ENCODE assay signal across 8 cellular contexts in genomic region chr5:113330533-113331200, GRCh38.
A peak's percentile ranks its signal among the peaks of the same experiment; 100 is the strongest.
DNase-seq lines count a peak whose midpoint lies in the region; ATAC-seq and TF ChIP-seq lines count a peak whose summit lies in the region.

No MANE protein-coding gene starts in this region.

- in situ Hi-C loops in IMR-90 (cut with MboI; ENCODE audit: low sequenced_read_pairs), result no loop called here

- no peak overlapping the region for H4K5ac ChIP-seq in IMR-90 (ENCODE audit: low read depth, low read length)

- intact Hi-C loops in IMR-90 (cut with micrococcal nuclease), result loop anchor here (1.0 kb wide), 1 partner anchor 334 kb away; no protein-coding TSS in a partner anchor

- no peak overlapping the region for H3K14ac ChIP-seq in IMR-90 (replicated peaks; ENCODE audit: low read depth, low read length)

- H2BK120ac ChIP-seq in IMR-90 (ENCODE audit: low read depth, low read length), result no peak overlapping the region

- no peak overlapping the region for H2BK5ac ChIP-seq in IMR-90 (ENCODE audit: low read depth, low read length, poor library complexity, severe bottlenecking)

- H3K4me1 ChIP-seq in IMR-90 (ENCODE audit: control insufficient read depth, insufficient read depth, low read length), result peaks cover 6% of the 10 kb centered on the region

- no peak overlapping the region for H3K9ac ChIP-seq in IMR-90 (ENCODE audit: low read depth, low read length)

- DNase-seq in D341Med (ENCODE audit: low spot score) (peak; percentile 49), IMR-90 (peak; percentile 60), SKM-1 (lab: John Stamatoyannopoulos, UW; ENCODE audit: unreplicated experiment) (peak; percentile 17), fibroblast of the aortic adventitia (ENCODE audit: low read depth) (peak; percentile 61), retina (peak; percentile 47), coronary artery (ENCODE audit: low spot score) (no peak)

- TF ChIP-seq POLR2A in IMR-90 (IDR thresholded peaks at IDR 0.05; ENCODE audit: low read depth, low read length), result no peak

- no peak overlapping the region for H2AFZ ChIP-seq in IMR-90 (replicated peaks; ENCODE audit: low read length, poor library complexity)

- no peaks in the 10 kb centered on the region for H3K79me1 ChIP-seq in IMR-90 (ENCODE audit: low read depth in 1 of 2, low read length in 2 of 2)

- peak overlapping the region; percentile 25; the same call in 1 of the 2 replicates for H3K4me2 ChIP-seq in IMR-90 (ENCODE audit: low read depth, low read length)

- peak; percentile 73 for TF ChIP-seq RAD21 in IMR-90 (IDR thresholded peaks at IDR 0.05; ENCODE audit: low read length)

- H2BK15ac ChIP-seq in IMR-90 (ENCODE audit: low read depth, low read length), result 0 out of 3 replicates have a peak overlapping the region, but pooled peaks have one; percentile 45

- WGBS in IMR-90 (ENCODE audit: extremely low coverage in 2 of 2, insufficient read length in 1 of 2), 2 experiments, result 17% methylated on average over 1 of the region's 4 CpGs; no CpG with 5 or more reads in 1 of the 2 experiments

- no peak overlapping the region for H2AK9ac ChIP-seq in IMR-90 (replicated peaks; ENCODE audit: low read depth, low read length, poor library complexity)

- no peaks in the 10 kb centered on the region; the same call in 1 of the 2 replicates for H3K36me3 ChIP-seq in IMR-90 (ENCODE audit: control insufficient read depth, insufficient read depth, low read length)

- H3K27me3 ChIP-seq in IMR-90 (ENCODE audit: control insufficient read depth, insufficient read depth, low read length), result no peaks in the 10 kb centered on the region

- POLR2A ChIA-PET in IMR-90 (lab: Charles Lee; ENCODE audit: unreplicated experiment), result no interaction called here

- peak overlapping the region in 1 of 2 experiments; percentile 7; a peak in 1 of 4 replicates for H4K8ac ChIP-seq in IMR-90 (ENCODE audit: low read depth in 2 of 2, low read length in 2 of 2)

- H3K9me1 ChIP-seq in IMR-90 (ENCODE audit: insufficient read depth, low read length), result no peaks in the 10 kb centered on the region

- H3K56ac ChIP-seq in IMR-90 (ENCODE audit: extremely low read depth, insufficient read depth, low read length), result no peak overlapping the region

- no peaks in the 10 kb centered on the region for H4K20me1 ChIP-seq in IMR-90 (ENCODE audit: insufficient read depth, low read length)

- peak overlapping the region; percentile 15; the same call in 1 of the 2 replicates for H3K27ac ChIP-seq in IMR-90 (ENCODE audit: insufficient read depth, low read length)
- peak overlapping the region in 1 of 2 donors; percentile 15 for H3K27ac ChIP-seq in coronary artery

- BruUV-seq in IMR-90 (replicated peaks; lab: Mats Ljungman, UMichigan), result no TSS peak

- no peak overlapping the region for H3K4me3 ChIP-seq in IMR-90 (ENCODE audit: insufficient read depth, low read depth, low read length)
- no peak overlapping the region for H3K4me3 ChIP-seq in fibroblast of the aortic adventitia (ENCODE audit: low read depth, low read length)
- no peak overlapping the region for H3K4me3 ChIP-seq in coronary artery

- no peak overlapping the region for H4K91ac ChIP-seq in IMR-90 (ENCODE audit: insufficient read depth, low read depth, low read length)

- ATAC-seq in GM19351 (IDR thresholded peaks at IDR 0.05; ENCODE audit: unreplicated experiment) (peak; percentile 63), IMR-90 (ENCODE audit: low read depth) (peak; percentile 51), GM21825 (IDR thresholded peaks at IDR 0.05; ENCODE audit: unreplicated experiment) (no peak)

- H2AK5ac ChIP-seq in IMR-90 (ENCODE audit: low read depth, low read length), result 0 out of 2 replicates have a peak overlapping the region, but pooled peaks have one; percentile 9

- dilution Hi-C loops in IMR-90 (cut with HindIII; ENCODE audit: low sequenced_read_pairs, unreplicated experiment), result no loop called here

- no peak overlapping the region for H3K23ac ChIP-seq in IMR-90 (ENCODE audit: low read depth, low read length)

- H3K4ac ChIP-seq in IMR-90 (ENCODE audit: low read depth, low read length), result peak overlapping the region; percentile 45; the same call in 1 of the 2 replicates

- no peak overlapping the region; the same call in 1 of the 2 replicates for H2BK20ac ChIP-seq in IMR-90 (ENCODE audit: low read depth, low read length)

- TF ChIP-seq CTCF in IMR-90 (conservative IDR thresholded peaks at IDR 0.05; ENCODE audit: low read depth, low read length) (peak; percentile 51), fibroblast of the aortic adventitia (IDR thresholded peaks at IDR 0.05; ENCODE audit: insufficient read depth, low read length) (peak; percentile 49), coronary artery (IDR thresholded peaks at IDR 0.05) (no peak)

- H3K18ac ChIP-seq in IMR-90 (ENCODE audit: low read depth, low read length), result no peak overlapping the region

- CTCF ChIA-PET in IMR-90 (lab: Yijun Ruan, JAX), result interaction anchor here (0.8 to 2.1 kb wide), 2 partner anchors 9 to 334 kb away, joined by 5 to 8 read pairs; no protein-coding TSS in a partner anchor

- no peaks in the 10 kb centered on the region for H3K9me3 ChIP-seq in IMR-90 (ENCODE audit: control insufficient read depth, insufficient read depth, low read length)

TF ChIP-seq in IMR-90, 13 proteins besides CTCF, POLR2A, EP300 and RAD21:
- TF ChIP-seq BHLHE40 (IDR thresholded peaks at IDR 0.05; ENCODE audit: low read depth, low read length), result no peak
- TF ChIP-seq SMC3 (IDR thresholded peaks at IDR 0.05; ENCODE audit: low read depth, low read length), result peak; percentile 63
- TF ChIP-seq MAFK (IDR thresholded peaks at IDR 0.05; ENCODE audit: low read depth, low read length), result no peak
- peak; percentile 59 for TF ChIP-seq CEBPB (IDR thresholded peaks at IDR 0.05; ENCODE audit: low read depth, low read length)
- TF ChIP-seq USF2 (IDR thresholded peaks at IDR 0.05; ENCODE audit: low read depth, low read length), result no peak
- TF ChIP-seq RFX5 (IDR thresholded peaks at IDR 0.05; ENCODE audit: low read depth, low read length), result no peak
- TF ChIP-seq ELK1 (IDR thresholded peaks at IDR 0.05; ENCODE audit: borderline replicate concordance, low read depth, low read length), result no peak
- TF ChIP-seq FOS (IDR thresholded peaks at IDR 0.05; ENCODE audit: low read depth, low read length), result no peak
- TF ChIP-seq MXI1 (IDR thresholded peaks at IDR 0.05; ENCODE audit: borderline replicate concordance, low read depth, low read length), result no peak
